In the genomic region with DNA sequence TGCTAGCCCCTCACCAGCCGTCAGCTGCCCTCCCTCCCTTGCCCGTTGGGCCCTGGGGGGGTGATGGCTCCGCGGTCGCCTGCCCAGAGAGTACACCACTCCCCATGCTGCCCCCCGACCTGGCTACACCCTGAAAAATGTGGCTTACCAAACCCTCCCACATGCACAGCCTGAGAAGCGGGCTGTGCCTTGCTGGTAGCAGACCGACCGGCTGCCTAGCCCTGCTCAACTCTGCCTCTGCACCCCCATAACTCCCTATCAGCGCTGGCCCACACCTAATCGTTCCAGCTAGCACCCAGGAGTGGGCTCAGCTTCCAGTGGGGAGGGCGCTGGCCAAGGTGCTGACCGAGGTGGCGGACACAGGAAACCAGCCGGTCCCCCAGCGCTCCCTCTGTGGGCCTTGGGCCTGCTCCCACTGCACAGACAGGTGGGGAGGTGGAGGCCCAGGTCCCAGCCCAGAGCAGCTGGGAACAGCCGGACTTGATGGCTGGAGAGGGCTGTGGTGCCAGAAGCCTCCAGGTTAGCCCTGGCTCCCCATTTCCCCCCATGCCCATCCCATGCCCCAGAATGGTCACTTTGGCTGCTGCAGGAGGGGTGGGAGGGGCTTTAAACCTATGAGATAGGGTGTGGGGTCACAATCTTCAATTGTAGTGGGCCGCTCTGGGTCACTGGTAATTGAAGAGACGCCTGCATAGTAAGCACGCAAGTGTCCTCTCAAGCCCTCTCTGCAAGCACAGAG, we compare ENCODE assay signal across 1 cellular context.
TF ChIP-seq lines count a peak whose summit lies in the region.

No MANE protein-coding gene starts in this region.

TF ChIP-seq in K562, 482 proteins besides CTCF, POLR2A, EP300 and RAD21 (continued from another document and continues in another):
- TF ChIP-seq, protein P1, sequence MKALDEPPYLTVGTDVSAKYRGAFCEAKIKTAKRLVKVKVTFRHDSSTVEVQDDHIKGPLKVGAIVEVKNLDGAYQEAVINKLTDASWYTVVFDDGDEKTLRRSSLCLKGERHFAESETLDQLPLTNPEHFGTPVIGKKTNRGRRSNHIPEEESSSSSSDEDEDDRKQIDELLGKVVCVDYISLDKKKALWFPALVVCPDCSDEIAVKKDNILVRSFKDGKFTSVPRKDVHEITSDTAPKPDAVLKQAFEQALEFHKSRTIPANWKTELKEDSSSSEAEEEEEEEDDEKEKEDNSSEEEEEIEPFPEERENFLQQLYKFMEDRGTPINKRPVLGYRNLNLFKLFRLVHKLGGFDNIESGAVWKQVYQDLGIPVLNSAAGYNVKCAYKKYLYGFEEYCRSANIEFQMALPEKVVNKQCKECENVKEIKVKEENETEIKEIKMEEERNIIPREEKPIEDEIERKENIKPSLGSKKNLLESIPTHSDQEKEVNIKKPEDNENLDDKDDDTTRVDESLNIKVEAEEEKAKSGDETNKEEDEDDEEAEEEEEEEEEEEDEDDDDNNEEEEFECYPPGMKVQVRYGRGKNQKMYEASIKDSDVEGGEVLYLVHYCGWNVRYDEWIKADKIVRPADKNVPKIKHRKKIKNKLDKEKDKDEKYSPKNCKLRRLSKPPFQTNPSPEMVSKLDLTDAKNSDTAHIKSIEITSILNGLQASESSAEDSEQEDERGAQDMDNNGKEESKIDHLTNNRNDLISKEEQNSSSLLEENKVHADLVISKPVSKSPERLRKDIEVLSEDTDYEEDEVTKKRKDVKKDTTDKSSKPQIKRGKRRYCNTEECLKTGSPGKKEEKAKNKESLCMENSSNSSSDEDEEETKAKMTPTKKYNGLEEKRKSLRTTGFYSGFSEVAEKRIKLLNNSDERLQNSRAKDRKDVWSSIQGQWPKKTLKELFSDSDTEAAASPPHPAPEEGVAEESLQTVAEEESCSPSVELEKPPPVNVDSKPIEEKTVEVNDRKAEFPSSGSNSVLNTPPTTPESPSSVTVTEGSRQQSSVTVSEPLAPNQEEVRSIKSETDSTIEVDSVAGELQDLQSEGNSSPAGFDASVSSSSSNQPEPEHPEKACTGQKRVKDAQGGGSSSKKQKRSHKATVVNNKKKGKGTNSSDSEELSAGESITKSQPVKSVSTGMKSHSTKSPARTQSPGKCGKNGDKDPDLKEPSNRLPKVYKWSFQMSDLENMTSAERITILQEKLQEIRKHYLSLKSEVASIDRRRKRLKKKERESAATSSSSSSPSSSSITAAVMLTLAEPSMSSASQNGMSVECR (CRISPR knock-in tag; IDR thresholded peaks at IDR 0.05), result peak; percentile 95
- no peak for TF ChIP-seq CBX5 (IDR thresholded peaks at IDR 0.05; ENCODE audit: borderline replicate concordance, low read depth)
- TF ChIP-seq, protein P2, sequence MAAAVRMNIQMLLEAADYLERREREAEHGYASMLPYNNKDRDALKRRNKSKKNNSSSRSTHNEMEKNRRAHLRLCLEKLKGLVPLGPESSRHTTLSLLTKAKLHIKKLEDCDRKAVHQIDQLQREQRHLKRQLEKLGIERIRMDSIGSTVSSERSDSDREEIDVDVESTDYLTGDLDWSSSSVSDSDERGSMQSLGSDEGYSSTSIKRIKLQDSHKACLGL (CRISPR knock-in tag; IDR thresholded peaks at IDR 0.05; ENCODE audit: borderline replicate concordance, poor library complexity, severe bottlenecking), result no peak
- TF ChIP-seq ZNF175 (CRISPR knock-in tag; IDR thresholded peaks at IDR 0.05; ENCODE audit: low read depth), result 0 out of 2 replicates have a peak, but pooled peaks have one; percentile 34
- TF ChIP-seq FOXM1 (IDR thresholded peaks at IDR 0.05; ENCODE audit: low read depth), result no peak
- TF ChIP-seq FOXM1 (CRISPR knock-in tag; IDR thresholded peaks at IDR 0.05; ENCODE audit: low read depth), result peak; percentile 95
- TF ChIP-seq SPI1 (IDR thresholded peaks at IDR 0.05; ENCODE audit: borderline replicate concordance, low read depth, low read length), result no peak
- peak; percentile 91; the same call in 1 of the 2 replicates for TF ChIP-seq NR1H2 (CRISPR knock-in tag; IDR thresholded peaks at IDR 0.05)
- peak; percentile 94 for TF ChIP-seq PRMT5 (CRISPR knock-in tag; IDR thresholded peaks at IDR 0.05)
- TF ChIP-seq GABPB1 (CRISPR knock-in tag; IDR thresholded peaks at IDR 0.05), result peak; percentile 87
- TF ChIP-seq RB1 (IDR thresholded peaks at IDR 0.05; ENCODE audit: low read depth), result peak; percentile 54; the same call in 1 of the 2 replicates
- TF ChIP-seq EWSR1 (IDR thresholded peaks at IDR 0.05; ENCODE audit: borderline replicate concordance, low read depth, partially characterized antibody), result no peak
- TF ChIP-seq MED1 (CRISPR knock-in tag; IDR thresholded peaks at IDR 0.05; ENCODE audit: borderline replicate concordance), result peak; percentile 77; the same call in 1 of the 2 replicates
- TF ChIP-seq, protein P3, sequence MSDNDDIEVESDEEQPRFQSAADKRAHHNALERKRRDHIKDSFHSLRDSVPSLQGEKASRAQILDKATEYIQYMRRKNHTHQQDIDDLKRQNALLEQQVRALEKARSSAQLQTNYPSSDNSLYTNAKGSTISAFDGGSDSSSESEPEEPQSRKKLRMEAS (CRISPR knock-in tag; IDR thresholded peaks at IDR 0.05), result peak; percentile 73
- TF ChIP-seq FIP1L1 (IDR thresholded peaks at IDR 0.05; ENCODE audit: low read depth, low read length, poor library complexity, severe bottlenecking), result no peak
- no peak for TF ChIP-seq PYGO2 (tag; IDR thresholded peaks at IDR 0.05)
- TF ChIP-seq ETV5 (CRISPR knock-in tag; IDR thresholded peaks at IDR 0.05; ENCODE audit: low read depth), result peak; percentile 84
- 0 out of 4 replicates have a peak, but pooled peaks of 1 of the 2 experiments have one; percentile 34 for TF ChIP-seq SIN3A (IDR thresholded peaks at IDR 0.05; ENCODE audit: borderline replicate concordance in 2 of 2, control insufficient read depth in 1 of 2, low read depth in 2 of 2, low read length in 2 of 2)
- 0 out of 2 replicates have a peak, but pooled peaks have one; percentile 56 for TF ChIP-seq ZNF644 (tag; IDR thresholded peaks at IDR 0.05; ENCODE audit: low read depth)
- TF ChIP-seq PURB (CRISPR knock-in tag; IDR thresholded peaks at IDR 0.05; ENCODE audit: low read depth), result peak; percentile 96
- TF ChIP-seq, protein P4, sequence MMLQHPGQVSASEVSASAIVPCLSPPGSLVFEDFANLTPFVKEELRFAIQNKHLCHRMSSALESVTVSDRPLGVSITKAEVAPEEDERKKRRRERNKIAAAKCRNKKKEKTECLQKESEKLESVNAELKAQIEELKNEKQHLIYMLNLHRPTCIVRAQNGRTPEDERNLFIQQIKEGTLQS (IDR thresholded peaks at IDR 0.05), result no peak
- TF ChIP-seq, protein P4 (CRISPR knock-in tag; conservative IDR thresholded peaks at IDR 0.05), result peak; percentile 79
- TF ChIP-seq, protein P5, sequence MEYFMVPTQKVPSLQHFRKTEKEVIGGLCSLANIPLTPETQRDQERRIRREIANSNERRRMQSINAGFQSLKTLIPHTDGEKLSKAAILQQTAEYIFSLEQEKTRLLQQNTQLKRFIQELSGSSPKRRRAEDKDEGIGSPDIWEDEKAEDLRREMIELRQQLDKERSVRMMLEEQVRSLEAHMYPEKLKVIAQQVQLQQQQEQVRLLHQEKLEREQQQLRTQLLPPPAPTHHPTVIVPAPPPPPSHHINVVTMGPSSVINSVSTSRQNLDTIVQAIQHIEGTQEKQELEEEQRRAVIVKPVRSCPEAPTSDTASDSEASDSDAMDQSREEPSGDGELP (CRISPR knock-in tag; IDR thresholded peaks at IDR 0.05; ENCODE audit: borderline replicate concordance), result peak; percentile 81; the same call in 1 of the 2 replicates
- peak; percentile 41 for TF ChIP-seq CXXC5 (CRISPR knock-in tag; IDR thresholded peaks at IDR 0.05)
- TF ChIP-seq ZC3H11A (IDR thresholded peaks at IDR 0.05; ENCODE audit: low read depth, low read length), result 0 out of 2 replicates have a peak, but pooled peaks have one; percentile 24
- TF ChIP-seq DDX20 (tag; IDR thresholded peaks at IDR 0.05; ENCODE audit: low read depth), result no peak
- TF ChIP-seq, protein P6, sequence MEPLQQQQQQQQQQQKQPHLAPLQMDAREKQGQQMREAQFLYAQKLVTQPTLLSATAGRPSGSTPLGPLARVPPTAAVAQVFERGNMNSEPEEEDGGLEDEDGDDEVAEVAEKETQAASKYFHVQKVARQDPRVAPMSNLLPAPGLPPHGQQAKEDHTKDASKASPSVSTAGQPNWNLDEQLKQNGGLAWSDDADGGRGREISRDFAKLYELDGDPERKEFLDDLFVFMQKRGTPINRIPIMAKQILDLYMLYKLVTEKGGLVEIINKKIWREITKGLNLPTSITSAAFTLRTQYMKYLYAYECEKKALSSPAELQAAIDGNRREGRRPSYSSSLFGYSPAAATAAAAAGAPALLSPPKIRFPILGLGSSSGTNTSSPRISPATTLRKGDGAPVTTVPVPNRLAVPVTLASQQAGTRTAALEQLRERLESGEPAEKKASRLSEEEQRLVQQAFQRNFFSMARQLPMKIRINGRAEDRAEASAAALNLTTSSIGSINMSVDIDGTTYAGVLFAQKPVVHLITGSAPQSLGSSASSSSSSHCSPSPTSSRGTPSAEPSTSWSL (CRISPR knock-in tag; IDR thresholded peaks at IDR 0.05; ENCODE audit: borderline replicate concordance), result no peak
- peak; percentile 88; the same call in 1 of the 2 replicates for TF ChIP-seq FOXK1 (CRISPR knock-in tag; IDR thresholded peaks at IDR 0.05; ENCODE audit: borderline replicate concordance)
- TF ChIP-seq CAMTA2 (CRISPR knock-in tag; conservative IDR thresholded peaks at IDR 0.05), result 0 out of 2 replicates have a peak, but pooled peaks have one; percentile 23
- TF ChIP-seq, protein P7, sequence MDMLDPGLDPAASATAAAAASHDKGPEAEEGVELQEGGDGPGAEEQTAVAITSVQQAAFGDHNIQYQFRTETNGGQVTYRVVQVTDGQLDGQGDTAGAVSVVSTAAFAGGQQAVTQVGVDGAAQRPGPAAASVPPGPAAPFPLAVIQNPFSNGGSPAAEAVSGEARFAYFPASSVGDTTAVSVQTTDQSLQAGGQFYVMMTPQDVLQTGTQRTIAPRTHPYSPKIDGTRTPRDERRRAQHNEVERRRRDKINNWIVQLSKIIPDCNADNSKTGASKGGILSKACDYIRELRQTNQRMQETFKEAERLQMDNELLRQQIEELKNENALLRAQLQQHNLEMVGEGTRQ (CRISPR knock-in tag; IDR thresholded peaks at IDR 0.05), result 0 out of 2 replicates have a peak, but pooled peaks have one; percentile 17
- 0 out of 2 replicates have a peak, but pooled peaks have one; percentile 55 for TF ChIP-seq CBX1 (IDR thresholded peaks at IDR 0.05; ENCODE audit: low read depth)
- TF ChIP-seq, protein P8, sequence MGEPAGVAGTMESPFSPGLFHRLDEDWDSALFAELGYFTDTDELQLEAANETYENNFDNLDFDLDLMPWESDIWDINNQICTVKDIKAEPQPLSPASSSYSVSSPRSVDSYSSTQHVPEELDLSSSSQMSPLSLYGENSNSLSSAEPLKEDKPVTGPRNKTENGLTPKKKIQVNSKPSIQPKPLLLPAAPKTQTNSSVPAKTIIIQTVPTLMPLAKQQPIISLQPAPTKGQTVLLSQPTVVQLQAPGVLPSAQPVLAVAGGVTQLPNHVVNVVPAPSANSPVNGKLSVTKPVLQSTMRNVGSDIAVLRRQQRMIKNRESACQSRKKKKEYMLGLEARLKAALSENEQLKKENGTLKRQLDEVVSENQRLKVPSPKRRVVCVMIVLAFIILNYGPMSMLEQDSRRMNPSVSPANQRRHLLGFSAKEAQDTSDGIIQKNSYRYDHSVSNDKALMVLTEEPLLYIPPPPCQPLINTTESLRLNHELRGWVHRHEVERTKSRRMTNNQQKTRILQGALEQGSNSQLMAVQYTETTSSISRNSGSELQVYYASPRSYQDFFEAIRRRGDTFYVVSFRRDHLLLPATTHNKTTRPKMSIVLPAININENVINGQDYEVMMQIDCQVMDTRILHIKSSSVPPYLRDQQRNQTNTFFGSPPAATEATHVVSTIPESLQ (CRISPR knock-in tag; IDR thresholded peaks at IDR 0.05), result peak; percentile 98
- TF ChIP-seq MIER1 (IDR thresholded peaks at IDR 0.05; ENCODE audit: low read depth), result peak; percentile 98
- TF ChIP-seq, protein P9, sequence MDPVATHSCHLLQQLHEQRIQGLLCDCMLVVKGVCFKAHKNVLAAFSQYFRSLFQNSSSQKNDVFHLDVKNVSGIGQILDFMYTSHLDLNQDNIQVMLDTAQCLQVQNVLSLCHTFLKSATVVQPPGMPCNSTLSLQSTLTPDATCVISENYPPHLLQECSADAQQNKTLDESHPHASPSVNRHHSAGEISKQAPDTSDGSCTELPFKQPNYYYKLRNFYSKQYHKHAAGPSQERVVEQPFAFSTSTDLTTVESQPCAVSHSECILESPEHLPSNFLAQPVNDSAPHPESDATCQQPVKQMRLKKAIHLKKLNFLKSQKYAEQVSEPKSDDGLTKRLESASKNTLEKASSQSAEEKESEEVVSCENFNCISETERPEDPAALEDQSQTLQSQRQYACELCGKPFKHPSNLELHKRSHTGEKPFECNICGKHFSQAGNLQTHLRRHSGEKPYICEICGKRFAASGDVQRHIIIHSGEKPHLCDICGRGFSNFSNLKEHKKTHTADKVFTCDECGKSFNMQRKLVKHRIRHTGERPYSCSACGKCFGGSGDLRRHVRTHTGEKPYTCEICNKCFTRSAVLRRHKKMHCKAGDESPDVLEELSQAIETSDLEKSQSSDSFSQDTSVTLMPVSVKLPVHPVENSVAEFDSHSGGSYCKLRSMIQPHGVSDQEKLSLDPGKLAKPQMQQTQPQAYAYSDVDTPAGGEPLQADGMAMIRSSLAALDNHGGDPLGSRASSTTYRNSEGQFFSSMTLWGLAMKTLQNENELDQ (CRISPR knock-in tag; IDR thresholded peaks at IDR 0.05; ENCODE audit: borderline replicate concordance), result peak; percentile 98
